In genomic region chr10:83606275-83606674, GRCh38 we compare ENCODE assay signal across 19 cellular contexts.
DNase-seq lines count a peak whose midpoint lies in the region; ATAC-seq, FAIRE-seq and TF ChIP-seq lines count a peak whose summit lies in the region.
"Had no signal": no experiment of that assay in that cellular context is flagged by ENCODE, and none has a peak within 500 bp of the region (broad histone marks: within the 10 kb centered on the region; RNA-seq: fewer than 3 reads in every experiment).

No MANE protein-coding gene starts in this region.

- peaks cover 11% of the 10 kb centered on the region for H3K9me3 ChIP-seq in endodermal cell (ENCODE audit: control insufficient read depth, low read length)
- H3K9me3 ChIP-seq: Caco-2 had no signal

- no peaks in the 10 kb centered on the region for H3K27me3 ChIP-seq in endodermal cell (ENCODE audit: control insufficient read depth, insufficient read depth, low read length, poor library complexity, severe bottlenecking)
- H3K27me3 ChIP-seq: heart right ventricle had no signal

- H3K4me1 ChIP-seq in endodermal cell (ENCODE audit: control insufficient read depth, insufficient read depth, low read length): peaks cover 7% of the 10 kb centered on the region
- H3K4me1 ChIP-seq: Caco-2 had no signal

- no peak overlapping the region for H3K4me3 Mint-ChIP-seq in endodermal cell
- H3K4me3 Mint-ChIP-seq in activated CD4-positive, alpha-beta T cell treated with anti-CD3 and anti-CD28 coated beads, Interleukin-2, amount 10 ng/mL, durations not matched to agents 7 days and 5 days: no peak overlapping the region
- H3K4me3 Mint-ChIP-seq: stimulated activated naive CD8-positive, alpha-beta T cell treated with anti-CD3 and anti-CD28 coated beads, Interleukin-15, amount 100 ng/mL, for 72 hours had no signal

- peaks cover 12% of the 10 kb centered on the region for H3K4me1 Mint-ChIP-seq in endodermal cell
- peaks cover 8% of the 10 kb centered on the region for H3K4me1 Mint-ChIP-seq in activated CD4-positive, alpha-beta T cell treated with anti-CD3 and anti-CD28 coated beads, Interleukin-2, amount 10 ng/mL, durations not matched to agents 7 days and 5 days
- H3K4me1 Mint-ChIP-seq: stimulated activated naive CD8-positive, alpha-beta T cell treated with anti-CD3 and anti-CD28 coated beads, Interleukin-15, amount 100 ng/mL, for 72 hours had no signal

- FAIRE-seq in GM19239 (lab: Jason Lieb, UNC): no peak

- H3K9ac ChIP-seq in endodermal cell (ENCODE audit: extremely low read depth, low read length, poor library complexity, severe bottlenecking): no peak overlapping the region

- no peak overlapping the region for H3K27ac Mint-ChIP-seq in endodermal cell
- no peak overlapping the region for H3K27ac Mint-ChIP-seq in activated CD4-positive, alpha-beta T cell treated with anti-CD3 and anti-CD28 coated beads, Interleukin-2, amount 10 ng/mL, durations not matched to agents 7 days and 5 days
- H3K27ac Mint-ChIP-seq: progenitor cell of endocrine pancreas; stimulated activated naive CD8-positive, alpha-beta T cell treated with anti-CD3 and anti-CD28 coated beads, Interleukin-15, amount 100 ng/mL, for 72 hours had no signal

- ATAC-seq in GM18498 (IDR thresholded peaks at IDR 0.05; ENCODE audit: unreplicated experiment): no peak
- ATAC-seq: stimulated activated naive CD8-positive, alpha-beta T cell treated with anti-CD3 and anti-CD28 coated beads, Interleukin-15, amount 100 ng/mL, for 72 hours had no signal

- TF ChIP-seq CTCF in endodermal cell (conservative IDR thresholded peaks at IDR 0.05): no peak

- CTCF ChIA-PET in activated CD4-positive, alpha-beta T cell treated with anti-CD3 and anti-CD28 coated beads, Interleukin-2, amount 10 ng/mL, durations not matched to agents 7 days and 5 days (lab: Charles Lee): no interaction called here

- POLR2A ChIA-PET in activated CD4-positive, alpha-beta T cell treated with anti-CD3 and anti-CD28 coated beads, Interleukin-2, amount 10 ng/mL, durations not matched to agents 7 days and 5 days (lab: Charles Lee): no interaction called here

- no peaks in the 10 kb centered on the region for H3K36me3 ChIP-seq in endodermal cell (ENCODE audit: control insufficient read depth, insufficient read depth, low read length)
- H3K36me3 ChIP-seq: heart right ventricle, WERI-Rb-1 had no signal

- H3K4me3 ChIP-seq in endodermal cell (ENCODE audit: low read length): no peak overlapping the region
- H3K4me3 ChIP-seq: heart right ventricle had no signal

- DNase-seq in EH (ENCODE audit: low read depth): peak; percentile 52
- DNase-seq in M059J (ENCODE audit: low read depth): peak; percentile 19
- DNase-seq in endodermal cell: peak; percentile 44
- DNase-seq in left kidney (ENCODE audit: low read depth, low spot score): peak; percentile 69
- no peak for DNase-seq in activated CD4-positive, alpha-beta T cell treated with anti-CD3 and anti-CD28 coated beads, Interleukin-2, amount 10 ng/mL, durations not matched to agents 7 days and 5 days
- no peak for DNase-seq in GM19239 (ENCODE audit: insufficient read length, low spot score)
- DNase-seq in substantia nigra (lab: John Stamatoyannopoulos, UW): no peak
- DNase-seq: activated effector memory CD4-positive, alpha-beta T cell treated with Interleukin-2 at 50 U/mL for 16 hours; amygdala; Caco-2; heart right ventricle; NCI-H1417 treated with DMSO at 0.1 percent for 48 hours; NCI-H774; stimulated activated CD4-positive, alpha-beta T cell treated with anti-CD3 and anti-CD28 coated beads, Interleukin-15, amount 100 ng/mL, for 24 hours; stimulated activated naive CD8-positive, alpha-beta T cell treated with anti-CD3 and anti-CD28 coated beads, Interleukin-15, amount 100 ng/mL, for 72 hours; T-helper 1 cell; WERI-Rb-1 had no signal

- H3K27ac ChIP-seq in endodermal cell (ENCODE audit: low read depth, low read length) (no peak overlapping the region), substantia nigra (ENCODE audit: low read depth, low read length, poor library complexity, severe bottlenecking) (no peak overlapping the region)
- H3K27ac ChIP-seq: WERI-Rb-1 had no signal

- no peaks in the 10 kb centered on the region for H3K27me3 Mint-ChIP-seq in endodermal cell (ENCODE audit: insufficient read depth)
- H3K27me3 Mint-ChIP-seq in activated CD4-positive, alpha-beta T cell treated with anti-CD3 and anti-CD28 coated beads, Interleukin-2, amount 10 ng/mL, durations not matched to agents 7 days and 5 days: no peaks in the 10 kb centered on the region
- H3K27me3 Mint-ChIP-seq: progenitor cell of endocrine pancreas; stimulated activated naive CD8-positive, alpha-beta T cell treated with anti-CD3 and anti-CD28 coated beads, Interleukin-15, amount 100 ng/mL, for 72 hours had no signal

- H3K9me3 Mint-ChIP-seq in endodermal cell: no peaks in the 10 kb centered on the region
- H3K9me3 Mint-ChIP-seq in activated CD4-positive, alpha-beta T cell treated with anti-CD3 and anti-CD28 coated beads, Interleukin-2, amount 10 ng/mL, durations not matched to agents 7 days and 5 days: no peaks in the 10 kb centered on the region

- H3K36me3 Mint-ChIP-seq in endodermal cell (ENCODE audit: low read depth): no peaks in the 10 kb centered on the region
- no peaks in the 10 kb centered on the region for H3K36me3 Mint-ChIP-seq in activated CD4-positive, alpha-beta T cell treated with anti-CD3 and anti-CD28 coated beads, Interleukin-2, amount 10 ng/mL, durations not matched to agents 7 days and 5 days (ENCODE audit: low read depth)

Comparison
In these comparisons a context has a peak if more than half of its experiments do, and no peak if none do; other contexts are left out.
1. DNase-seq: peak in EH (single experiment), M059J (single experiment), endodermal cell (single experiment) and left kidney (single experiment); none in activated CD4-positive, alpha-beta T cell treated with anti-CD3 and anti-CD28 coated beads, Interleukin-2, amount 10 ng/mL, durations not matched to agents 7 days and 5 days (single experiment), GM19239 (single experiment) and substantia nigra (0 of 49).